35 cellular contexts compared by ENCODE assay signal in genomic region chr1:217891966-217892365, GRCh38.
"Had no signal": no experiment of that assay in that cellular context is flagged by ENCODE, and none has a peak within 500 bp of the region (broad histone marks: within the 10 kb centered on the region; RNA-seq: fewer than 3 reads in every experiment).

No MANE protein-coding gene starts in this region.

- H3K27me3 ChIP-seq: adrenal gland, body of pancreas had no signal

- DNase-seq: activated B cell treated with CpG ODN at 0.5 μM for 24 hours; activated CD4-positive, alpha-beta memory T cell treated with anti-CD3 and anti-CD28 coated beads for 36 hours; activated CD4-positive, alpha-beta T cell treated with anti-CD3 and anti-CD28 coated beads for 4 hours; activated CD4-positive, alpha-beta T cell treated with anti-CD3 and anti-CD28 coated beads, Interleukin-2, amount 50 U/mL, for 1 hour; activated CD4-positive, CD25-positive, alpha-beta regulatory T cell treated with anti-CD3 and anti-CD28 coated beads, Interleukin-2, amount 50 U/mL, for 72 hours; activated CD8-positive, alpha-beta memory T cell treated with anti-CD3 and anti-CD28 coated beads, Interleukin-2, amount 50 U/mL, for 4 hours; activated gamma-delta T cell treated with Interleukin-2 at 50 U/mL for 16 hours; activated naive CD4-positive, alpha-beta T cell treated with anti-CD3 and anti-CD28 coated beads for 36 hours; activated T-cell treated with anti-CD3 and anti-CD28 coated beads for 4 hours; activated T-cell treated with anti-CD3 and anti-CD28 coated beads, Interleukin-2, amount 50 U/mL, for 4 hours; adrenal gland; body of pancreas; caudate nucleus; cerebellar nuclear complex; MM.1S; MV-4-11; NCI-H1092; NCI-H1436 treated with DMSO at 0.1 percent for 48 hours; NCI-H1694 treated with DMSO at 0.1 percent for 48 hours; NCI-H2029; NCI-H510A; NCI-H526; NCI-H748 treated with DMSO at 0.1 percent for 48 hours; NK-92 treated with Interleukin-12 subunit alpha and Interleukin-12 subunit beta, amount 100 ng/mL, for 24 hours; SHP77; SJCRH30; T-cell; T-helper 17 cell; T-helper 9 cell had no signal

- H3K4me1 Mint-ChIP-seq: activated B cell treated with CpG ODN at 0.5 μM for 24 hours, T-cell, T-helper 17 cell had no signal

- H3K4me3 ChIP-seq: adrenal gland, body of pancreas, SJCRH30, SK-N-MC had no signal

- H3K27me3 Mint-ChIP-seq: activated B cell treated with CpG ODN at 0.5 μM for 24 hours; activated CD4-positive, alpha-beta memory T cell treated with anti-CD3 and anti-CD28 coated beads for 36 hours; T-cell; T-helper 17 cell had no signal

- H3K27ac ChIP-seq: adrenal gland, body of pancreas, KMS-11, SJCRH30, SK-N-MC, VCaP had no signal

- FAIRE-seq: bronchial epithelial cell had no signal

- H3K4me3 Mint-ChIP-seq: activated B cell treated with CpG ODN at 0.5 μM for 24 hours; activated CD4-positive, alpha-beta memory T cell treated with anti-CD3 and anti-CD28 coated beads for 36 hours; activated naive CD4-positive, alpha-beta T cell treated with anti-CD3 and anti-CD28 coated beads for 36 hours; activated T-cell treated with anti-CD3 and anti-CD28 coated beads, Interleukin-2, amount 50 U/mL, for 4 hours; activated T-helper 1 cell treated with anti-CD3 and anti-CD28 coated beads, Interleukin-12 subunit alpha, Interleukin-12 subunit beta, Interleukin-2, Interleukin-4 antibody, amounts not matched to agents 30 ng/mL and 10 ng/mL and 1 ng/mL, durations not matched to agents 14 hours and 24 hours and 36 hours; T-cell; T-helper 17 cell had no signal

- H3K27ac Mint-ChIP-seq: activated B cell treated with CpG ODN at 0.5 μM for 24 hours; activated CD4-positive, alpha-beta memory T cell treated with anti-CD3 and anti-CD28 coated beads for 36 hours; activated naive CD4-positive, alpha-beta T cell treated with anti-CD3 and anti-CD28 coated beads for 36 hours; activated naive CD4-positive, alpha-beta T cell treated with anti-CD3 and anti-CD28 coated beads, Interleukin-2, amount 50 U/mL, for 72 hours; activated T-helper 1 cell treated with anti-CD3 and anti-CD28 coated beads, Interleukin-12 subunit alpha, Interleukin-12 subunit beta, Interleukin-2, Interleukin-4 antibody, amounts not matched to agents 30 ng/mL and 10 ng/mL and 1 ng/mL, durations not matched to agents 14 hours and 24 hours and 36 hours; T-cell; T-helper 17 cell had no signal

- H3K36me3 ChIP-seq: adrenal gland, SJCRH30 had no signal

- H3K9me3 ChIP-seq: adrenal gland, body of pancreas, SJCRH30 had no signal

- H3K4me1 ChIP-seq: adrenal gland, body of pancreas, SJCRH30 had no signal

- H3K9me3 Mint-ChIP-seq: activated B cell treated with CpG ODN at 0.5 μM for 24 hours; activated T-helper 1 cell treated with anti-CD3 and anti-CD28 coated beads, Interleukin-12 subunit alpha, Interleukin-12 subunit beta, Interleukin-2, Interleukin-4 antibody, amounts not matched to agents 30 ng/mL and 10 ng/mL and 1 ng/mL, durations not matched to agents 14 hours and 24 hours and 36 hours had no signal

- H3K9ac ChIP-seq: KMS-11 had no signal

- H3K4me2 ChIP-seq: KMS-11 had no signal

- H3K36me3 Mint-ChIP-seq: activated CD4-positive, alpha-beta memory T cell treated with anti-CD3 and anti-CD28 coated beads for 36 hours; activated naive CD4-positive, alpha-beta T cell treated with anti-CD3 and anti-CD28 coated beads, Interleukin-2, amount 50 U/mL, for 72 hours; T-cell had no signal

- ATAC-seq: activated T-cell treated with anti-CD3 and anti-CD28 coated beads, Interleukin-2, amount 50 U/mL, for 4 hours; body of pancreas; T-cell; T-helper 17 cell had no signal
